ENCODE assay signal across 9 cellular contexts in genomic region chr9:88747768-88748167, GRCh38.
A peak's percentile ranks its signal among the peaks of the same experiment; 100 is the strongest.
DNase-seq lines count a peak whose midpoint lies in the region; ATAC-seq, FAIRE-seq and TF ChIP-seq lines count a peak whose summit lies in the region.
"Had no signal": no experiment of that assay in that cellular context is flagged by ENCODE, and none has a peak within 500 bp of the region (broad histone marks: within the 10 kb centered on the region; RNA-seq: fewer than 3 reads in every experiment).

No MANE protein-coding gene starts in this region.

- no peaks in the 10 kb centered on the region for H3K9me3 ChIP-seq in SJSA1 (replicated peaks)
- no peaks in the 10 kb centered on the region for H3K9me3 ChIP-seq in small intestine (ENCODE audit: control insufficient read depth, low read depth)

- H3K27me3 ChIP-seq in SJSA1 (replicated peaks) (no peaks in the 10 kb centered on the region), small intestine (ENCODE audit: control insufficient read depth in 2 of 2, insufficient read depth in 2 of 2, low read length in 2 of 2) (no peaks in the 10 kb centered on the region)

- no peak for TF ChIP-seq POLR2A in H54 (IDR thresholded peaks at IDR 0.05; ENCODE audit: low read depth, low read length)

- no peak overlapping the region for H3K4me3 ChIP-seq in SJSA1
- no peak overlapping the region for H3K4me3 ChIP-seq in small intestine (ENCODE audit: low read depth in 1 of 2, low read length in 2 of 2)

- H3K27ac ChIP-seq in SJSA1 (peak overlapping the region; percentile 32; the same call in 1 of the 2 replicates), small intestine (ENCODE audit: low read depth in 1 of 2, low read length in 1 of 2) (no peak overlapping the region)

- peak; percentile 81 for DNase-seq in H54 (ENCODE audit: insufficient read length, low spot score)
- DNase-seq in SJSA1 (ENCODE audit: low read depth in 1 of 2, low spot score in 2 of 2), result peak; percentile 60 to 62
- DNase-seq in fibroblast of the conjunctiva (ENCODE audit: low read depth), result peak; percentile 92
- peak; percentile 83 for DNase-seq in renal cortical epithelial cell (ENCODE audit: low read depth)
- DNase-seq in NCI-H748 (lab: John Stamatoyannopoulos, UW; ENCODE audit: unreplicated experiment), result no peak
- no peak for DNase-seq in NCI-H1417 (lab: John Stamatoyannopoulos, UW)
- no peak for DNase-seq in small intestine

- WGBS in small intestine, 3 donors, result 50 to 52% (median 51%) methylated on average over 5 of the region's 5 CpGs

- H3K4me1 ChIP-seq in SJSA1 (replicated peaks), result peaks cover 40% of the 10 kb centered on the region
- no peaks in the 10 kb centered on the region for H3K4me1 ChIP-seq in small intestine (ENCODE audit: control insufficient read depth in 2 of 2, insufficient read depth in 1 of 2, low read depth in 1 of 2, low read length in 1 of 2)

- no peak for ATAC-seq in HG03457 (IDR thresholded peaks at IDR 0.05; ENCODE audit: unreplicated experiment)

- H3K36me3 ChIP-seq in SJSA1, result no peaks in the 10 kb centered on the region
- no peaks in the 10 kb centered on the region for H3K36me3 ChIP-seq in small intestine (ENCODE audit: control insufficient read depth in 2 of 2, insufficient read depth in 2 of 2, low read length in 2 of 2)

- FAIRE-seq in H54 (lab: Jason Lieb, UNC), result peak; percentile 83
- FAIRE-seq in small intestine (lab: Jason Lieb, UNC), result no peak
- FAIRE-seq: GM12892 had no signal

Comparison
In these comparisons a context has a peak if more than half of its experiments do, and no peak if none do; other contexts are left out.
1. DNase-seq: peak in H54 (single experiment), SJSA1 (2 of 2), fibroblast of the conjunctiva (single experiment) and renal cortical epithelial cell (single experiment); none in NCI-H748 (single experiment), NCI-H1417 (0 of 3) and small intestine (single experiment).